10 cellular contexts compared by ENCODE assay signal in the genomic region with DNA sequence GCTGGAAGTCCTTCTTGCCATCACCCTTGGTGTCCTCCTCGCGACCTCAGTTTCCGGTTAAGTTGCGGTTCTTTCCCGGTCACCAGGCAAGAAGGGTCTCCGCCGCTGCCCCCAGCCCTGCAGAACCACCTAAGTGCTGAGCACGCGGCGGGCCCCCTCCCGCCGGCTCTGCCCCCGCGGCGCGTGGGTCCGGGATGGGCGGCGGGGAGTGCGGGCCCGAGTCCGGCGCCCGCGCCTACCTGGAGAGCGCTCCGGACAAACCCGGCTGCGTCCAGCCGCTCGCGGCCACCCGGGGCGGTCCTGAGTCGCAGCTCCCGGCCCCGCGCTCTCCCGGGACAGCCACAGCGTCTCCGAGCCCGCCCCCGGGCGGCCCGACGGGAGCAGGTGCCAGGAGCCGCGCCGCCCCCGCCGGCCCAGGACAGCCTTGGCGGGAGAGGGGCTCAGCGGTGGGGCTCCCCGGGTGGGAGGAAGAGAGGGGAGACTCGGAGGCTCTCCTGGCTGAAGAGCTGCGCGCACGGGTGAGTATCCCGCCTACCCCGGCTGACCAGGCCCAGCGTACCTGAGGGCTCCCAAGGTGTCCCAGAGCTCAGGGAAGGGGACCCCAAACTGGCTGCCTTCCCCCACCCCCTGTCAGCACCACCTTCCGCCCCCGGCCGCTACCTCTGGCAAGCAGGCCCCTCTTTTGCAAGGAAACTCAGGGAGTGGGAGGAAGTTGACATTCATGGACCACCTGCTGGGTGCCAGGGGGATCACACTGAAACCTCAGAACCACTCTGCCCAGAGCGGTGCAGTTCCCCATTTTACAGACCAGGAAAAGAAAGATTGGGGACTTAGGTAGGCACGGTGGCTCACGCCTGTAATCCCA. TPM values are rescaled to one million over a fixed set of nuclear protein-coding genes. Genes with fewer than 3 reads are reported as not detected.
A peak's percentile ranks its signal among the peaks of the same experiment; 100 is the strongest.
DNase-seq lines count a peak whose midpoint lies in the region; ATAC-seq and TF ChIP-seq lines count a peak whose summit lies in the region.
"Had no signal": no experiment of that assay in that cellular context is flagged by ENCODE, and none has a peak within 500 bp of the region (broad histone marks: within the 10 kb centered on the region; RNA-seq: fewer than 3 reads in every experiment).

No MANE protein-coding gene starts in this region.

- H3K4me3 ChIP-seq in BE2C (ENCODE audit: low read depth, low read length) (peak overlapping the region; percentile 41), IMR-90 (ENCODE audit: insufficient read depth, low read depth, low read length) (no peak overlapping the region)

- H2AFZ ChIP-seq in IMR-90 (replicated peaks; ENCODE audit: low read length, poor library complexity), result peak overlapping the region; percentile 53

- H3K79me1 ChIP-seq in IMR-90 (ENCODE audit: low read depth in 1 of 2, low read length in 2 of 2), result no peaks in the 10 kb centered on the region

- no peak overlapping the region; the same call in 1 of the 2 replicates for H3K4me2 ChIP-seq in IMR-90 (ENCODE audit: low read depth, low read length)

- DNase-seq in BE2C (peak; percentile 44), IMR-90 (no peak), mesothelial cell of epicardium (ENCODE audit: low spot score in 2 of 2, unreplicated experiment in 2 of 2) (peak in 1 of 2 experiments; percentile 48), kidney glomerular epithelial cell (lab: John Stamatoyannopoulos, UW) (no peak), NCI-H345 treated with DMSO at 0.1 percent for 48 hours (lab: John Stamatoyannopoulos, UW; ENCODE audit: unreplicated experiment) (no peak)
- DNase-seq in central memory CD8-positive, alpha-beta T cell (ENCODE audit: low spot score in 2 of 2), result no peak
- DNase-seq: NCI-H1694 had no signal

- ATAC-seq in IMR-90 (ENCODE audit: low read depth) (peak; percentile 60), HG02852 (IDR thresholded peaks at IDR 0.05; ENCODE audit: unreplicated experiment) (no peak), HG03108 (IDR thresholded peaks at IDR 0.05; ENCODE audit: unreplicated experiment) (no peak)
- ATAC-seq in central memory CD8-positive, alpha-beta T cell (replicated peaks; ENCODE audit: extremely low read depth, poor library complexity, severe bottlenecking), result no peak

- H3K27ac ChIP-seq in IMR-90 (ENCODE audit: insufficient read depth, low read length), result no peak overlapping the region

- H2BK5ac ChIP-seq in IMR-90 (ENCODE audit: low read depth, low read length, poor library complexity, severe bottlenecking), result no peak overlapping the region

- no TSS peak for BruUV-seq in IMR-90 (replicated peaks; lab: Mats Ljungman, UMichigan)

- no peak overlapping the region for H3K27ac Mint-ChIP-seq in central memory CD8-positive, alpha-beta T cell (ENCODE audit: low read depth)
- H3K27ac Mint-ChIP-seq in mesothelial cell of epicardium, result no peak overlapping the region
- H3K27ac Mint-ChIP-seq: brain had no signal

- H3K9ac ChIP-seq in IMR-90 (ENCODE audit: low read depth, low read length), result no peak overlapping the region

- no peak overlapping the region for H4K8ac ChIP-seq in IMR-90 (ENCODE audit: low read depth in 2 of 2, low read length in 2 of 2)

- H2AK5ac ChIP-seq in IMR-90 (ENCODE audit: low read depth, low read length), result no peak overlapping the region

- H4K5ac ChIP-seq in IMR-90 (ENCODE audit: low read depth, low read length), result no peak overlapping the region

- no peaks in the 10 kb centered on the region for H4K20me1 ChIP-seq in IMR-90 (ENCODE audit: insufficient read depth, low read length)

- no peak overlapping the region for H4K91ac ChIP-seq in IMR-90 (ENCODE audit: insufficient read depth, low read depth, low read length)

- H3K9me3 ChIP-seq in BE2C (no peaks in the 10 kb centered on the region), IMR-90 (ENCODE audit: control insufficient read depth, insufficient read depth, low read length) (no peaks in the 10 kb centered on the region)

- 4% methylated on average over 31 of the region's 67 CpGs; no CpG with 5 or more reads in 1 of the 2 experiments for WGBS in IMR-90 (ENCODE audit: extremely low coverage in 2 of 2, insufficient read length in 1 of 2), 2 experiments

- H3K36me3 ChIP-seq in BE2C (no peaks in the 10 kb centered on the region), IMR-90 (ENCODE audit: control insufficient read depth, insufficient read depth, low read length) (no peaks in the 10 kb centered on the region)

- peak overlapping the region; percentile 36 for H3K4me3 Mint-ChIP-seq in central memory CD8-positive, alpha-beta T cell
- H3K4me3 Mint-ChIP-seq in mesothelial cell of epicardium, result peak overlapping the region; percentile 44

- CTCF ChIA-PET in IMR-90 (lab: Yijun Ruan, JAX), result no interaction called here

- H3K27me3 ChIP-seq in BE2C (peaks cover 7% of the 10 kb centered on the region; the same call in 1 of the 2 replicates), IMR-90 (ENCODE audit: control insufficient read depth, insufficient read depth, low read length) (peaks cover 74% of the 10 kb centered on the region)

- no peak for TF ChIP-seq RAD21 in IMR-90 (IDR thresholded peaks at IDR 0.05; ENCODE audit: low read length)

- in situ Hi-C loops in IMR-90 (cut with MboI; ENCODE audit: low sequenced_read_pairs), result no loop called here

- H2AK9ac ChIP-seq in IMR-90 (replicated peaks; ENCODE audit: low read depth, low read length, poor library complexity), result no peak overlapping the region

- H3K27me3 Mint-ChIP-seq in central memory CD8-positive, alpha-beta T cell, result peaks cover 39% of the 10 kb centered on the region
- H3K27me3 Mint-ChIP-seq in mesothelial cell of epicardium (ENCODE audit: low read depth), result peaks cover 45% of the 10 kb centered on the region

- no peak overlapping the region for H2BK120ac ChIP-seq in IMR-90 (ENCODE audit: low read depth, low read length)

- TF ChIP-seq POLR2A in IMR-90 (IDR thresholded peaks at IDR 0.05; ENCODE audit: low read depth, low read length), result no peak

- peaks cover 7% of the 10 kb centered on the region for H3K4me1 Mint-ChIP-seq in central memory CD8-positive, alpha-beta T cell
- H3K4me1 Mint-ChIP-seq in mesothelial cell of epicardium, result peaks cover 5% of the 10 kb centered on the region
- H3K4me1 Mint-ChIP-seq: brain had no signal

- H3K23ac ChIP-seq in IMR-90 (ENCODE audit: low read depth, low read length), result no peak overlapping the region

- intact Hi-C loops in IMR-90 (cut with micrococcal nuclease), result no loop called here

- no peak overlapping the region for H2BK15ac ChIP-seq in IMR-90 (ENCODE audit: low read depth, low read length)

- no peak overlapping the region for H3K56ac ChIP-seq in IMR-90 (ENCODE audit: extremely low read depth, insufficient read depth, low read length)

- H3K4ac ChIP-seq in IMR-90 (ENCODE audit: low read depth, low read length), result no peak overlapping the region

- H3K9me3 Mint-ChIP-seq in central memory CD8-positive, alpha-beta T cell, result no peaks in the 10 kb centered on the region
- H3K9me3 Mint-ChIP-seq in mesothelial cell of epicardium, result no peaks in the 10 kb centered on the region

- H3K18ac ChIP-seq in IMR-90 (ENCODE audit: low read depth, low read length), result no peak overlapping the region

- peak; percentile 22; the same call in 1 of the 2 replicates for TF ChIP-seq CTCF in BE2C (IDR thresholded peaks at IDR 0.05; ENCODE audit: low read depth, low read length)
- no peak for TF ChIP-seq CTCF in IMR-90 (conservative IDR thresholded peaks at IDR 0.05; ENCODE audit: low read depth, low read length)
- peak; percentile 28 for TF ChIP-seq CTCF in mesothelial cell of epicardium (IDR thresholded peaks at IDR 0.05; ENCODE audit: unreplicated experiment)

- H3K9me1 ChIP-seq in IMR-90 (ENCODE audit: insufficient read depth, low read length), result no peaks in the 10 kb centered on the region

- peaks cover 2% of the 10 kb centered on the region for H3K36me3 Mint-ChIP-seq in central memory CD8-positive, alpha-beta T cell (ENCODE audit: insufficient read depth)
- H3K36me3 Mint-ChIP-seq in mesothelial cell of epicardium, result no peaks in the 10 kb centered on the region
- H3K36me3 Mint-ChIP-seq: brain had no signal

- H3K14ac ChIP-seq in IMR-90 (replicated peaks; ENCODE audit: low read depth, low read length), result no peak overlapping the region

- peaks cover 7% of the 10 kb centered on the region for H3K4me1 ChIP-seq in BE2C
- no peaks in the 10 kb centered on the region for H3K4me1 ChIP-seq in IMR-90 (ENCODE audit: control insufficient read depth, insufficient read depth, low read length)

- POLR2A ChIA-PET in IMR-90 (lab: Charles Lee; ENCODE audit: unreplicated experiment), result no interaction called here

- dilution Hi-C loops in IMR-90 (cut with HindIII; ENCODE audit: low sequenced_read_pairs, unreplicated experiment), result no loop called here

- H2BK20ac ChIP-seq in IMR-90 (ENCODE audit: low read depth, low read length), result no peak overlapping the region

RNA-seq across cellular contexts. Expression of gene C17orf113, which starts 22.2 kb away (rescaled TPM):
- 5.3 TPM for polyA plus RNA-seq in BE2C (2012; ENCODE audit: insufficient read depth, insufficient read length, low read depth)
- under 0.01 TPM in 1 of 2 replicates, not detected in the other for total RNA-seq in IMR-90 (2012; rRNA removed)
- polyA plus RNA-seq in IMR-90 (2012; rRNA removed), result 0.03 and 0.07 TPM in 2 replicates
- 0.06 and 0.10 TPM in 2 replicates for polyA plus RNA-seq in IMR-90 (2012; cell fraction: cytosol; rRNA removed)
- polyA plus RNA-seq in IMR-90 (2012; cell fraction: nucleus; rRNA removed; ENCODE audit: low replicate concordance), result 0.08 and 0.10 TPM in 2 replicates
- total RNA-seq in mesothelial cell of epicardium, result 4.1 to 5.1 TPM (median 4.4 TPM) in 3 replicates

RNA-seq across cellular contexts. Expression of gene ZNF385C, which starts 25.7 kb away (rescaled TPM):
- polyA plus RNA-seq in BE2C (2012; ENCODE audit: insufficient read depth, insufficient read length, low read depth), result 2.4 TPM
- total RNA-seq in IMR-90 (2012; rRNA removed) (not detected in 2 replicates), mesothelial cell of epicardium (2.2 to 2.9 TPM (median 2.5 TPM) in 3 replicates)
- not detected in 2 replicates for polyA plus RNA-seq in IMR-90 (2012; rRNA removed)
- polyA plus RNA-seq in IMR-90 (2012; cell fraction: cytosol; rRNA removed), result not detected in 2 replicates
- not detected in 2 replicates for polyA plus RNA-seq in IMR-90 (2012; cell fraction: nucleus; rRNA removed; ENCODE audit: low replicate concordance)

RNA-seq across cellular contexts. Expression of gene DHX58, which starts 40.0 kb away (rescaled TPM):
- polyA plus RNA-seq in BE2C (2012; ENCODE audit: insufficient read depth, insufficient read length, low read depth), result not detected
- 1.1 and 1.4 TPM in 2 replicates for total RNA-seq in IMR-90 (2012; rRNA removed)
- polyA plus RNA-seq in IMR-90 (2012; rRNA removed), result 1.9 and 2.8 TPM in 2 replicates
- 1.9 and 2.5 TPM in 2 replicates for polyA plus RNA-seq in IMR-90 (2012; cell fraction: cytosol; rRNA removed)
- 14.8 and 19.4 TPM in 2 replicates for polyA plus RNA-seq in IMR-90 (2012; cell fraction: nucleus; rRNA removed; ENCODE audit: low replicate concordance)
- total RNA-seq in mesothelial cell of epicardium, result 10.5 to 11.6 TPM (median 11.3 TPM) in 3 replicates

RNA-seq across cellular contexts. Expression of gene KAT2A, which starts 48.6 kb away (rescaled TPM):
- 65.6 TPM for polyA plus RNA-seq in BE2C (2012; ENCODE audit: insufficient read depth, insufficient read length, low read depth)
- 5.3 and 6.3 TPM in 2 replicates for total RNA-seq in IMR-90 (2012; rRNA removed)
- polyA plus RNA-seq in IMR-90 (2012; rRNA removed), result 28.2 and 31.4 TPM in 2 replicates
- 12.9 and 17.4 TPM in 2 replicates for polyA plus RNA-seq in IMR-90 (2012; cell fraction: cytosol; rRNA removed)
- polyA plus RNA-seq in IMR-90 (2012; cell fraction: nucleus; rRNA removed; ENCODE audit: low replicate concordance), result 273 and 329 TPM in 2 replicates
- total RNA-seq in mesothelial cell of epicardium, result 86.2 to 87.5 TPM (median 86.4 TPM) in 3 replicates

RNA-seq across cellular contexts. Expression of gene HSPB9, which starts 50.0 kb away (rescaled TPM):
- 0.68 TPM for polyA plus RNA-seq in BE2C (2012; ENCODE audit: insufficient read depth, insufficient read length, low read depth)
- total RNA-seq in IMR-90 (2012; rRNA removed) (not detected in 2 replicates), mesothelial cell of epicardium (0.18 TPM in 1 of 3 replicates, not detected in the others)
- not detected in 2 replicates for polyA plus RNA-seq in IMR-90 (2012; rRNA removed)
- polyA plus RNA-seq in IMR-90 (2012; cell fraction: cytosol; rRNA removed), result not detected in 2 replicates
- 0.06 and 0.09 TPM in 2 replicates for polyA plus RNA-seq in IMR-90 (2012; cell fraction: nucleus; rRNA removed; ENCODE audit: low replicate concordance)
